9 cellular contexts compared by ENCODE assay signal in the genomic region with DNA sequence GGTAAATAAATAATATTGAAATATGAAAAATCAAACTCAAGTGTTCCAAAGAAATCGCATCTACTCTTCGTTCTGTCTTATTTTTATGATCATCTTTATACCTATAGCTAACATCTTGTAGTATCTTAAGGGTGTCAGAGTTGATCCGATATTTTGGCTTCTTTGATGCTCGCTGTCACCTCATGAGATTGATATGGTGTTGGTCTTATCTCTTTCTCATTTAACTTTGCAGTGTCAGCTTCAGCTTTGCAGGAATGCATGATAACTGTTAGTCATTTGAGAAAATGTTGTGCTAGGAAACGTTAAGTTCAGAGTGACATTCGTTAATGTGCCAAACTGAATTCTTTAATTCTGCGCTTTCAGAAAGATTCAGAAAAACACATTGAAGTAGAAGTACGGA.
"Had no signal": no experiment of that assay in that cellular context is flagged by ENCODE, and none has a peak within 500 bp of the region (broad histone marks: within the 10 kb centered on the region; RNA-seq: fewer than 3 reads in every experiment).

No MANE protein-coding gene starts in this region.

- ATAC-seq: HCT116 had no signal

- H3K9ac ChIP-seq: GM23248 had no signal

- H2AFZ ChIP-seq: GM23248 had no signal

- H3K9me3 Mint-ChIP-seq: HFFc6 had no signal

- H3K4me3 ChIP-seq: GM23248, HAP-1 had no signal

- H3K27ac Mint-ChIP-seq: HFFc6 had no signal

- DNase-seq: GM23248, GOT3, H7, HFFc6, IMR-90, KBM-7 had no signal

- H3K4me3 Mint-ChIP-seq: HFFc6 had no signal

- H3K9me3 ChIP-seq: HAP-1 had no signal

- H3K27ac ChIP-seq: GM23248, HL-60 had no signal
